ENCODE assay signal across 23 cellular contexts in genomic region chr3:5709704-5710103, GRCh38.
"Had no signal": no experiment of that assay in that cellular context is flagged by ENCODE, and none has a peak within 500 bp of the region (broad histone marks: within the 10 kb centered on the region; RNA-seq: fewer than 3 reads in every experiment).

No MANE protein-coding gene starts in this region.

- H3K9me3 ChIP-seq: ascending aorta, body of pancreas had no signal

- H3K27me3 ChIP-seq: ascending aorta had no signal

- H3K27me3 Mint-ChIP-seq: activated CD4-positive, alpha-beta T cell treated with anti-CD3 and anti-CD28 coated beads for 36 hours; activated CD8-positive, alpha-beta T cell treated with anti-CD3 and anti-CD28 coated beads for 36 hours; activated naive CD8-positive, alpha-beta T cell treated with anti-CD3 and anti-CD28 coated beads, Interleukin-2, amount 50 U/mL, for 24 hours; IgD-negative memory B cell had no signal

- ATAC-seq: activated CD4-positive, alpha-beta T cell treated with anti-CD3 and anti-CD28 coated beads for 36 hours; activated CD8-positive, alpha-beta T cell treated with anti-CD3 and anti-CD28 coated beads for 36 hours; activated naive CD4-positive, alpha-beta T cell treated with anti-CD3 and anti-CD28 coated beads, Interleukin-2, amount 50 U/mL, for 72 hours; activated naive CD8-positive, alpha-beta T cell treated with anti-CD3 and anti-CD28 coated beads, Interleukin-2, amount 50 U/mL, for 24 hours; activated T-cell treated with anti-CD3 and anti-CD28 coated beads, Interleukin-2, amount 50 U/mL, for 4 hours; body of pancreas; T-cell had no signal

- H3K36me3 ChIP-seq: ascending aorta had no signal

- H3K4me1 ChIP-seq: ascending aorta, body of pancreas had no signal

- H3K9me3 Mint-ChIP-seq: activated T-cell treated with anti-CD3 and anti-CD28 coated beads, Interleukin-2, amount 50 U/mL, for 4 hours had no signal

- DNase-seq: activated CD4-positive, alpha-beta T cell treated with anti-CD3 and anti-CD28 coated beads for 36 hours; activated CD4-positive, CD25-positive, alpha-beta regulatory T cell; activated CD8-positive, alpha-beta T cell treated with anti-CD3 and anti-CD28 coated beads for 36 hours; activated effector memory CD4-positive, alpha-beta T cell treated with anti-CD3 and anti-CD28 coated beads, Interleukin-2, amount 50 U/mL, for 16 hours; activated naive CD4-positive, alpha-beta T cell treated with Interleukin-2 at 50 U/mL for 16 hours; activated naive CD8-positive, alpha-beta T cell treated with anti-CD3 and anti-CD28 coated beads, Interleukin-2, amount 50 U/mL, for 24 hours; activated T-cell treated with anti-CD3 and anti-CD28 coated beads, Interleukin-2, amount 50 U/mL, for 4 hours; amniotic stem cell; body of pancreas; KG1; NCI-H1048; NCI-H146; NCI-H187 treated with DMSO at 0.1 percent for 48 hours; NCI-H2081 treated with DMSO at 0.1 percent for 48 hours; NCI-H446; NCI-H524; SIG-M5; T-cell; T-helper 2 cell; T1000 had no signal

- H3K27ac Mint-ChIP-seq: activated CD4-positive, alpha-beta T cell treated with anti-CD3 and anti-CD28 coated beads for 36 hours; activated CD8-positive, alpha-beta T cell treated with anti-CD3 and anti-CD28 coated beads for 36 hours; activated naive CD4-positive, alpha-beta T cell treated with anti-CD3 and anti-CD28 coated beads, Interleukin-2, amount 50 U/mL, for 72 hours; activated naive CD8-positive, alpha-beta T cell treated with anti-CD3 and anti-CD28 coated beads, Interleukin-2, amount 50 U/mL, for 24 hours; T-cell had no signal

- H3K4me3 ChIP-seq: ascending aorta, body of pancreas had no signal

- H3K27ac ChIP-seq: ascending aorta, body of pancreas had no signal

- H3K36me3 Mint-ChIP-seq: activated naive CD4-positive, alpha-beta T cell treated with anti-CD3 and anti-CD28 coated beads, Interleukin-2, amount 50 U/mL, for 72 hours; IgD-negative memory B cell; T-cell had no signal

- H3K4me1 Mint-ChIP-seq: activated CD4-positive, alpha-beta T cell treated with anti-CD3 and anti-CD28 coated beads for 36 hours; activated naive CD8-positive, alpha-beta T cell treated with anti-CD3 and anti-CD28 coated beads, Interleukin-2, amount 50 U/mL, for 24 hours; IgD-negative memory B cell; T-cell had no signal

- H3K4me3 Mint-ChIP-seq: activated CD4-positive, alpha-beta T cell treated with anti-CD3 and anti-CD28 coated beads for 36 hours; activated CD8-positive, alpha-beta T cell treated with anti-CD3 and anti-CD28 coated beads for 36 hours; activated naive CD8-positive, alpha-beta T cell treated with anti-CD3 and anti-CD28 coated beads, Interleukin-2, amount 50 U/mL, for 24 hours; activated T-cell treated with anti-CD3 and anti-CD28 coated beads, Interleukin-2, amount 50 U/mL, for 4 hours; IgD-negative memory B cell; T-cell had no signal
